21 cellular contexts compared by ENCODE assay signal in genomic region chr19:3759482-3760254, GRCh38. TPM values are rescaled to one million over a fixed set of nuclear protein-coding genes. Genes with fewer than 3 reads are reported as not detected.
A peak's percentile ranks its signal among the peaks of the same experiment; 100 is the strongest.
DNase-seq lines count a peak whose midpoint lies in the region; ATAC-seq, FAIRE-seq and TF ChIP-seq lines count a peak whose summit lies in the region.
"Had no signal": no experiment of that assay in that cellular context is flagged by ENCODE, and none has a peak within 500 bp of the region (broad histone marks: within the 10 kb centered on the region; RNA-seq: fewer than 3 reads in every experiment).

No MANE protein-coding gene starts in this region.

- FAIRE-seq in kidney (lab: Jason Lieb, UNC) = no peak
- FAIRE-seq: GM12891, keratinocyte had no signal

- peaks cover 3% of the 10 kb centered on the region for H3K4me1 ChIP-seq in right cardiac atrium (ENCODE audit: control insufficient read depth, insufficient read depth, low read length)
- peaks cover 0 to 36% of the 10 kb centered on the region in 2 donors for H3K4me1 ChIP-seq in right atrium auricular region
- peaks cover 3 to 18% of the 10 kb centered on the region in 2 donors for H3K4me1 ChIP-seq in kidney (ENCODE audit: control insufficient read depth in 1 of 2, insufficient read depth in 1 of 2, low read depth in 1 of 2, low read length in 2 of 2)
- peaks cover 13 to 31% of the 10 kb centered on the region in 2 donors for H3K4me1 ChIP-seq in thyroid gland

- peak overlapping the region; percentile 43 to 98 (median 97) for H3K4me3 Mint-ChIP-seq in T-cell
- H3K4me3 Mint-ChIP-seq in stimulated activated naive CD8-positive, alpha-beta T cell treated with anti-CD3 and anti-CD28 coated beads, Interleukin-15, amount 100 ng/mL, for 72 hours = peak overlapping the region; percentile 97 to 100

- H3K27ac ChIP-seq in right cardiac atrium (ENCODE audit: low read length) (no peak overlapping the region), right atrium auricular region (no peak overlapping the region), kidney (ENCODE audit: low read depth in 2 of 2, low read length in 2 of 2) (no peak overlapping the region), thyroid gland (no peak overlapping the region)
- H3K27ac ChIP-seq: coronary artery, prostate gland, thoracic aorta had no signal

- peaks cover 5% of the 10 kb centered on the region for H3K36me3 Mint-ChIP-seq in T-cell

- DNase-seq in right cardiac atrium (peak in 2 of 3 donors; percentile 42 to 49), right atrium auricular region (ENCODE audit: low spot score) (no peak), T-cell (no peak), kidney (peak; percentile 74), thyroid gland (no peak), MG63 (no peak), NK-92 (lab: John Stamatoyannopoulos, UW; ENCODE audit: unreplicated experiment) (no peak)
- no peak for DNase-seq in stimulated activated naive CD8-positive, alpha-beta T cell treated with anti-CD3 and anti-CD28 coated beads, Interleukin-15, amount 100 ng/mL, for 72 hours
- DNase-seq: BE2C, head of caudate nucleus, mucosa of descending colon, NCI-H2081, T-helper 9 cell had no signal

- TF ChIP-seq POLR2A in thyroid gland (IDR thresholded peaks at IDR 0.05) = no peak

- no peak for TF ChIP-seq CTCF in right atrium auricular region (IDR thresholded peaks at IDR 0.05)
- TF ChIP-seq CTCF in kidney (IDR thresholded peaks at IDR 0.05; ENCODE audit: borderline replicate concordance, extremely low read depth, insufficient read depth) = no peak
- no peak for TF ChIP-seq CTCF in thyroid gland (IDR thresholded peaks at IDR 0.05)

- H3K36me3 ChIP-seq in right atrium auricular region (peaks cover 18% of the 10 kb centered on the region), kidney (ENCODE audit: control insufficient read depth in 1 of 2, insufficient read depth in 2 of 2, low read length in 2 of 2) (peaks cover 0 to 4% of the 10 kb centered on the region in 2 donors), thyroid gland (no peaks in the 10 kb centered on the region), MG63 (no peaks in the 10 kb centered on the region)
- H3K36me3 ChIP-seq: prostate gland had no signal

- H3K4me1 Mint-ChIP-seq in T-cell = peaks cover 53 to 70% (median 63%) of the 10 kb centered on the region in 3 donors
- H3K4me1 Mint-ChIP-seq in stimulated activated naive CD8-positive, alpha-beta T cell treated with anti-CD3 and anti-CD28 coated beads, Interleukin-15, amount 100 ng/mL, for 72 hours = peaks cover 57% of the 10 kb centered on the region

- CTCF ChIA-PET in T-cell (lab: Charles Lee) = no interaction called here

- H3K27me3 Mint-ChIP-seq in T-cell = no peaks in the 10 kb centered on the region
- H3K27me3 Mint-ChIP-seq in stimulated activated naive CD8-positive, alpha-beta T cell treated with anti-CD3 and anti-CD28 coated beads, Interleukin-15, amount 100 ng/mL, for 72 hours = no peaks in the 10 kb centered on the region

- H3K4me3 ChIP-seq in right cardiac atrium (ENCODE audit: low read length) (no peak overlapping the region), right atrium auricular region (no peak overlapping the region), kidney (ENCODE audit: low read length in 2 of 2) (no peak overlapping the region), thyroid gland (replicated peaks in 1 of 3) (no peak overlapping the region), MG63 (no peak overlapping the region)
- H3K4me3 ChIP-seq: mucosa of descending colon had no signal

- no peaks in the 10 kb centered on the region for H3K9me3 Mint-ChIP-seq in T-cell
- H3K9me3 Mint-ChIP-seq in stimulated activated naive CD8-positive, alpha-beta T cell treated with anti-CD3 and anti-CD28 coated beads, Interleukin-15, amount 100 ng/mL, for 72 hours = no peaks in the 10 kb centered on the region

- 85% methylated on average over 19 of the region's 19 CpGs for WGBS in right cardiac atrium
- 92 to 95% methylated on average over 6 to 17 of the region's 19 CpGs for WGBS in thyroid gland, 2 donors

- intact Hi-C loops in right cardiac atrium (cut with DNase I) (no loop called here), kidney (cut with DNase I) (no loop called here), thyroid gland (cut with DNase I) (no loop called here)

- POLR2A ChIA-PET in T-cell (lab: Charles Lee) = no interaction called here

- no peak overlapping the region for H3K9ac ChIP-seq in kidney (ENCODE audit: low read length in 2 of 2)

- no peaks in the 10 kb centered on the region for H3K27me3 ChIP-seq in right cardiac atrium (ENCODE audit: control insufficient read depth, insufficient read depth)
- no peaks in the 10 kb centered on the region for H3K27me3 ChIP-seq in right atrium auricular region
- no peaks in the 10 kb centered on the region for H3K27me3 ChIP-seq in thyroid gland
- no peaks in the 10 kb centered on the region for H3K27me3 ChIP-seq in MG63
- H3K27me3 ChIP-seq: BE2C had no signal

- ATAC-seq in right cardiac atrium (no peak), T-cell (replicated peaks in 1 of 4) (no peak)
- ATAC-seq in stimulated activated naive CD8-positive, alpha-beta T cell treated with anti-CD3 and anti-CD28 coated beads, Interleukin-15, amount 100 ng/mL, for 72 hours = no peak
- ATAC-seq: mucosa of descending colon had no signal

- peak overlapping the region in 1 of 2 donors; percentile 15 for H3K27ac Mint-ChIP-seq in T-cell
- H3K27ac Mint-ChIP-seq in stimulated activated naive CD8-positive, alpha-beta T cell treated with anti-CD3 and anti-CD28 coated beads, Interleukin-15, amount 100 ng/mL, for 72 hours = no peak overlapping the region

- H3K9me3 ChIP-seq in right cardiac atrium (ENCODE audit: control insufficient read depth, low read length) (no peaks in the 10 kb centered on the region), right atrium auricular region (no peaks in the 10 kb centered on the region), kidney (ENCODE audit: control insufficient read depth in 1 of 2, low read length in 2 of 2) (no peaks in the 10 kb centered on the region), thyroid gland (no peaks in the 10 kb centered on the region), MG63 (no peaks in the 10 kb centered on the region)
- H3K9me3 ChIP-seq: BE2C, mucosa of descending colon, prostate gland, thoracic aorta had no signal

RNA-seq across cellular contexts. Expression of gene APBA3, which starts 1.8 kb away (rescaled TPM):
- total RNA-seq in right cardiac atrium (10 to 100 TPM; 10.5 to 14.0 (median 11.8) TPM), right atrium auricular region (10 to 100 TPM; 14.7 to 24.8 TPM), T-cell (10 to 100 TPM; 57.3 to 99.0 (median 78.2) TPM), kidney (27.5 TPM), thyroid gland (10 to 100 TPM; 33.6 to 42.9 (median 38.1) TPM)
- polyA plus RNA-seq in right cardiac atrium (13.1 TPM), kidney (ENCODE audit: insufficient read depth, low read depth, low replicate concordance) (17.1 TPM)
- 1.4 and 10.1 TPM in 2 replicates for total RNA-seq in MG63 (2014; rRNA removed; shearing (Covaris generic); ENCODE audit: low replicate concordance)

RNA-seq across cellular contexts. Expression of gene MRPL54, which starts 2.8 kb away (rescaled TPM):
- total RNA-seq in right cardiac atrium (10 to 100 TPM; 62.9 to 78.1 (median 69.4) TPM), right atrium auricular region (10 to 100 TPM; 81.0 to 84.4 TPM), T-cell (10 to 100 TPM; 46.9 to 77.8 (median 52.2) TPM), kidney (57.6 TPM), thyroid gland (100 to 1,000 TPM in 2 of 4 donors, 10 to 100 TPM in 2; 84.0 to 131 (median 102) TPM)
- polyA plus RNA-seq in right cardiac atrium (129 TPM), kidney (ENCODE audit: insufficient read depth, low read depth, low replicate concordance) (151 TPM)
- total RNA-seq in MG63 (2014; rRNA removed; shearing (Covaris generic); ENCODE audit: low replicate concordance) = 47.0 and 55.4 TPM in 2 replicates

RNA-seq across cellular contexts. Expression of gene RAX2, which starts 12.4 kb away (rescaled TPM):
- not detected for total RNA-seq in right cardiac atrium
- polyA plus RNA-seq in right cardiac atrium = not detected
- total RNA-seq in right atrium auricular region = not detected
- not detected for total RNA-seq in T-cell
- not detected for total RNA-seq in kidney
- polyA plus RNA-seq in kidney (ENCODE audit: insufficient read depth, low read depth, low replicate concordance) = not detected
- total RNA-seq in thyroid gland = not detected
- total RNA-seq in MG63 (2014; rRNA removed; shearing (Covaris generic); ENCODE audit: low replicate concordance) = not detected in 2 replicates
- total RNA-seq: activated CD8-positive, alpha-beta memory T cell treated with anti-CD3 and anti-CD28 coated beads for 36 hours; MCF 10A; mucosa of descending colon; prostate gland; thoracic aorta had no signal
- polyA plus RNA-seq: esophagus, keratinocyte had no signal

RNA-seq across cellular contexts. Expression of gene MATK, which starts 26.5 kb away (rescaled TPM):
- total RNA-seq in right cardiac atrium = 1 to 10 TPM in 2 of 4 donors, under 1 TPM in 2; 0.51 to 1.8 (median 1.0) TPM
- 0.36 TPM for polyA plus RNA-seq in right cardiac atrium
- total RNA-seq in right atrium auricular region = 1 to 10 TPM in 1 of 2 donors, under 1 TPM in 1; 0.26 to 1.5 TPM
- total RNA-seq in T-cell = 10 to 100 TPM in 4 of 5 donors, 1 to 10 TPM in 1; 9.2 to 41.4 (median 20.6) TPM
- total RNA-seq in kidney = 2.7 TPM
- 4.2 TPM for polyA plus RNA-seq in kidney (ENCODE audit: insufficient read depth, low read depth, low replicate concordance)
- total RNA-seq in thyroid gland = 10 to 100 TPM in 1 of 4 donors, 1 to 10 TPM in 2, under 1 TPM in 1; 0.93 to 14.7 (median 2.7) TPM
- 0.69 and 3.9 TPM in 2 replicates for total RNA-seq in MG63 (2014; rRNA removed; shearing (Covaris generic); ENCODE audit: low replicate concordance)
- total RNA-seq: MCF 10A had no signal

RNA-seq across cellular contexts. Expression of gene TJP3, which starts 51.5 kb away (rescaled TPM):
- total RNA-seq in right cardiac atrium = not detected
- 0.05 TPM for polyA plus RNA-seq in right cardiac atrium
- 1 to 10 TPM in 1 of 2 donors, not detected in 1; 1.1 TPM for total RNA-seq in right atrium auricular region
- total RNA-seq in T-cell = 10 to 100 TPM; 12.6 to 28.9 (median 19.4) TPM
- 26.5 TPM for total RNA-seq in kidney
- 32.5 TPM for polyA plus RNA-seq in kidney (ENCODE audit: insufficient read depth, low read depth, low replicate concordance)
- total RNA-seq in thyroid gland = 10 to 100 TPM; 29.7 to 43.7 (median 39.8) TPM
- total RNA-seq in MG63 (2014; rRNA removed; shearing (Covaris generic); ENCODE audit: low replicate concordance) = not detected in 2 replicates

Comparison
In these comparisons a context has a peak if more than half of its experiments do, and no peak if none do; other contexts are left out.
1. DNase-seq: peak in right cardiac atrium (2 of 3) and kidney (single experiment); none in right atrium auricular region (single experiment), T-cell (0 of 34), stimulated activated naive CD8-positive, alpha-beta T cell treated with anti-CD3 and anti-CD28 coated beads, Interleukin-15, amount 100 ng/mL, for 72 hours (0 of 2), thyroid gland (0 of 2), MG63 (single experiment) and NK-92 (single experiment).